Comparison of ENCODE assay signal across 13 cellular contexts in genomic region chr21:17343055-17343454, GRCh38.
DNase-seq lines count a peak whose midpoint lies in the region; ATAC-seq and TF ChIP-seq lines count a peak whose summit lies in the region.
"Had no signal": no experiment of that assay in that cellular context is flagged by ENCODE, and none has a peak within 500 bp of the region (broad histone marks: within the 10 kb centered on the region; RNA-seq: fewer than 3 reads in every experiment).

No MANE protein-coding gene starts in this region.

- H3K79me2 ChIP-seq in fibroblast of lung (ENCODE audit: control insufficient read depth, insufficient read depth, low read length), result no peaks in the 10 kb centered on the region

- DNase-seq in A673 (ENCODE audit: low spot score), result peak; percentile 11
- peak; percentile 17 for DNase-seq in HT1080 (ENCODE audit: low read depth)
- peak; percentile 35 for DNase-seq in SK-N-MC (ENCODE audit: low read depth, low spot score)
- DNase-seq in fibroblast of lung (ENCODE audit: low read depth in 2 of 2), result peak; percentile 3 to 26
- no peak for DNase-seq in effector CD4-positive, alpha-beta T cell
- no peak for DNase-seq in body of pancreas
- DNase-seq in AG20443 (ENCODE audit: low spot score), result no peak
- DNase-seq in stimulated activated CD4-positive, alpha-beta T cell treated with anti-CD3 and anti-CD28 coated beads, Interleukin-4, amount 100 ng/mL, for 1 hour, result no peak
- DNase-seq: activated T-cell treated with anti-CD3 and anti-CD28 coated beads, Interleukin-2, amount 50 U/mL, for 72 hours; foreskin melanocyte; NCI-H1436 treated with DMSO at 0.1 percent for 48 hours had no signal

- WGBS in body of pancreas, 2 donors, result 9 to 14% methylated on average over 2 of the region's 2 CpGs

- POLR2A ChIA-PET in A673 (lab: Charles Lee; ENCODE audit: low non-redundant PET), result no interaction called here

- H3K9me3 ChIP-seq in A673 (ENCODE audit: low read depth, low read length, poor library complexity, severe bottlenecking) (peaks cover 4% of the 10 kb centered on the region), SK-N-MC (ENCODE audit: low read depth, low read length) (no peaks in the 10 kb centered on the region), fibroblast of lung (ENCODE audit: control insufficient read depth, insufficient read depth, low read depth, low read length) (no peaks in the 10 kb centered on the region), body of pancreas (no peaks in the 10 kb centered on the region)
- H3K9me3 ChIP-seq: HAP-1 had no signal

- H4K20me1 ChIP-seq in fibroblast of lung (ENCODE audit: control insufficient read depth, extremely low read depth, insufficient read depth, low read length), result no peaks in the 10 kb centered on the region

- H3K4me3 ChIP-seq in A673 (ENCODE audit: low read depth, low read length, poor library complexity, severe bottlenecking) (no peak overlapping the region), SK-N-MC (no peak overlapping the region), fibroblast of lung (replicated peaks in 1 of 4; ENCODE audit: control extremely low read depth in 1 of 4, insufficient read depth in 1 of 4, low read depth in 3 of 4, low read length in 4 of 4) (no peak overlapping the region), body of pancreas (no peak overlapping the region)
- H3K4me3 ChIP-seq: HAP-1, lung had no signal

- no TSS peak for BruUV-seq in A673 (replicated peaks; lab: Mats Ljungman, UMichigan)

- H3K4me1 ChIP-seq in A673 (ENCODE audit: insufficient read depth, low read length, poor library complexity, severe bottlenecking) (no peaks in the 10 kb centered on the region), fibroblast of lung (ENCODE audit: control insufficient read depth, extremely low read depth, insufficient read depth, low read length) (no peaks in the 10 kb centered on the region), body of pancreas (no peaks in the 10 kb centered on the region)
- H3K4me1 ChIP-seq: HAP-1 had no signal

- H3K27ac ChIP-seq in A673 (ENCODE audit: low read depth, low read length, poor library complexity, severe bottlenecking) (no peak overlapping the region), SK-N-MC (no peak overlapping the region), fibroblast of lung (ENCODE audit: insufficient read depth, low read length) (no peak overlapping the region), body of pancreas (no peak overlapping the region)

- no peak overlapping the region for H3K4me2 ChIP-seq in fibroblast of lung (ENCODE audit: extremely low read depth, insufficient read depth, low read length)

- no peak for TF ChIP-seq CTCF in A673 (conservative IDR thresholded peaks at IDR 0.05; ENCODE audit: low read depth, low read length)
- TF ChIP-seq CTCF in fibroblast of lung (conservative IDR thresholded peaks at IDR 0.05 in 1 of 2, IDR thresholded peaks at IDR 0.05 in 1 of 2; ENCODE audit: low read depth in 1 of 2, low read length in 2 of 2), result no peak
- no peak for TF ChIP-seq CTCF in body of pancreas (IDR thresholded peaks at IDR 0.05)

- intact Hi-C loops in A673 (cut with micrococcal nuclease; ENCODE audit: unreplicated experiment), result no loop called here
- intact Hi-C loops in body of pancreas (cut with DNase I), result no loop called here

- no peak for TF ChIP-seq POLR2A in body of pancreas (IDR thresholded peaks at IDR 0.05)

- H2AFZ ChIP-seq in fibroblast of lung (ENCODE audit: low read length), result no peak overlapping the region

- H3K27me3 ChIP-seq in A673 (replicated peaks; ENCODE audit: insufficient read depth, low read depth, low read length, poor library complexity) (no peaks in the 10 kb centered on the region), fibroblast of lung (ENCODE audit: control insufficient read depth, insufficient read depth, low read length) (no peaks in the 10 kb centered on the region), body of pancreas (no peaks in the 10 kb centered on the region)

- H3K9ac ChIP-seq in SK-N-MC (ENCODE audit: insufficient read length) (no peak overlapping the region), fibroblast of lung (ENCODE audit: insufficient read depth, low read length) (no peak overlapping the region)

- no peak for ATAC-seq in body of pancreas
- ATAC-seq: activated T-cell treated with anti-CD3 and anti-CD28 coated beads, Interleukin-2, amount 50 U/mL, for 72 hours had no signal

- CTCF ChIA-PET in A673 (lab: Charles Lee), result no interaction called here

- no peaks in the 10 kb centered on the region for H3K36me3 ChIP-seq in A673 (ENCODE audit: insufficient read depth, low read length, poor library complexity, severe bottlenecking)
- no peaks in the 10 kb centered on the region for H3K36me3 ChIP-seq in SK-N-MC (ENCODE audit: insufficient read depth, low read length)
- no peaks in the 10 kb centered on the region for H3K36me3 ChIP-seq in fibroblast of lung (ENCODE audit: control insufficient read depth, insufficient read depth, low read length)
- H3K36me3 ChIP-seq in body of pancreas (replicated peaks in 1 of 2; ENCODE audit: insufficient read depth in 1 of 2, low read depth in 2 of 2), result no peaks in the 10 kb centered on the region
- H3K36me3 ChIP-seq: HAP-1 had no signal

Comparison
In these comparisons a context has a peak if more than half of its experiments do, and no peak if none do; other contexts are left out.
1. DNase-seq: peak in A673 (single experiment), HT1080 (single experiment), SK-N-MC (single experiment) and fibroblast of lung (2 of 2); none in effector CD4-positive, alpha-beta T cell (single experiment), body of pancreas (0 of 4), AG20443 (single experiment) and stimulated activated CD4-positive, alpha-beta T cell treated with anti-CD3 and anti-CD28 coated beads, Interleukin-4, amount 100 ng/mL, for 1 hour (single experiment).